Comparison of ENCODE assay signal across 8 cellular contexts in genomic region chr15:44712108-44713005, GRCh38.
DNase-seq lines count a peak whose midpoint lies in the region; ATAC-seq lines count a peak whose summit lies in the region.

No MANE protein-coding gene starts in this region.

- peak overlapping the region; percentile 63 to 100 (median 90) for H3K4me3 ChIP-seq in skin epidermis

- H3K27ac ChIP-seq in caudate nucleus (ENCODE audit: low read depth, low read length): peak overlapping the region; percentile 98
- H3K27ac ChIP-seq in skin epidermis: peak overlapping the region; percentile 94 to 100 (median 99)

- ATAC-seq in HG02981 (IDR thresholded peaks at IDR 0.05; ENCODE audit: unreplicated experiment): no peak

- DNase-seq in NCI-H2081 (lab: John Stamatoyannopoulos, UW): peak; percentile 24 to 45
- DNase-seq in NCI-H2081 treated with DMSO at 0.1 percent for 48 hours (lab: John Stamatoyannopoulos, UW): no peak
- DNase-seq in NCI-H1105 (lab: John Stamatoyannopoulos, UW): peak; percentile 13
- peak; percentile 34 for DNase-seq in UCSD-AML1 (lab: John Stamatoyannopoulos, UW; ENCODE audit: unreplicated experiment)
- peak in 28 of 61 donors; percentile 3 to 82 (median 18) for DNase-seq in caudate nucleus (lab: John Stamatoyannopoulos, UW)
- peak; percentile 54 for DNase-seq in inferior parietal cortex (ENCODE audit: extremely low spot score)
